ENCODE assay signal across 1 cellular context in the genomic region with DNA sequence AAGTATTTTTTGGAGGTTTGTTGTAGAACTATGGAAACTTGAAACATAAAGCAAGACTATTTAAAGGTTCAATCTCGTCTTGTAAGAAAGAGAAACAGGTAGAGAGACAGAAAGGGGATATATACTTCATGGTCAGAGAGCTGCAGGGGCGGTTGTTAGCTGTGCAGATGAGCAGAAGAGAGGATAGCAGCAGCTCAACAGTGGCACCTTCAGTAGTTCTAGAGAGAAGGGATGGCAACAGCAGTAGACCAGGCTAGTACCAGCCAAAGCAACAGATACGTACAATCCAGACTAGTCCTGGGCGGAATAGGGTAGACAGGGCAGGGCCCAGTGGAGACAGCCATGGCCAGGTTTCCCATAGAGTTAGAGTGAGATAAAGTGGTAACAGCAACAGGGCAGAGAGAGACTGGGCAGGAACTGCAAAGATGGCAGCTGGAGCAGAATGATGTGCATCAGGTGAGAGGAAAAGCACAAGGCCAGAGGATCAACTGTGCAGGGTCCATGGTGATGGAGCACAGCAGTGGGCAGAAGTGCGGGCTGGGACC.
TF ChIP-seq lines count a peak whose summit lies in the region.

No MANE protein-coding gene starts in this region.

TF ChIP-seq in WTC11, 78 proteins besides CTCF, POLR2A, EP300 and RAD21 (continued from another document and continues in another):
- TF ChIP-seq, protein P1, sequence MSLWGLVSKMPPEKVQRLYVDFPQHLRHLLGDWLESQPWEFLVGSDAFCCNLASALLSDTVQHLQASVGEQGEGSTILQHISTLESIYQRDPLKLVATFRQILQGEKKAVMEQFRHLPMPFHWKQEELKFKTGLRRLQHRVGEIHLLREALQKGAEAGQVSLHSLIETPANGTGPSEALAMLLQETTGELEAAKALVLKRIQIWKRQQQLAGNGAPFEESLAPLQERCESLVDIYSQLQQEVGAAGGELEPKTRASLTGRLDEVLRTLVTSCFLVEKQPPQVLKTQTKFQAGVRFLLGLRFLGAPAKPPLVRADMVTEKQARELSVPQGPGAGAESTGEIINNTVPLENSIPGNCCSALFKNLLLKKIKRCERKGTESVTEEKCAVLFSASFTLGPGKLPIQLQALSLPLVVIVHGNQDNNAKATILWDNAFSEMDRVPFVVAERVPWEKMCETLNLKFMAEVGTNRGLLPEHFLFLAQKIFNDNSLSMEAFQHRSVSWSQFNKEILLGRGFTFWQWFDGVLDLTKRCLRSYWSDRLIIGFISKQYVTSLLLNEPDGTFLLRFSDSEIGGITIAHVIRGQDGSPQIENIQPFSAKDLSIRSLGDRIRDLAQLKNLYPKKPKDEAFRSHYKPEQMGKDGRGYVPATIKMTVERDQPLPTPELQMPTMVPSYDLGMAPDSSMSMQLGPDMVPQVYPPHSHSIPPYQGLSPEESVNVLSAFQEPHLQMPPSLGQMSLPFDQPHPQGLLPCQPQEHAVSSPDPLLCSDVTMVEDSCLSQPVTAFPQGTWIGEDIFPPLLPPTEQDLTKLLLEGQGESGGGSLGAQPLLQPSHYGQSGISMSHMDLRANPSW (CRISPR knock-in tag; conservative IDR thresholded peaks at IDR 0.05; ENCODE audit: low read depth), result 0 out of 2 replicates have a peak, but pooled peaks have one; percentile 16
- TF ChIP-seq NR2C2 (CRISPR knock-in tag; IDR thresholded peaks at IDR 0.05) (peak; percentile 64), ESRRA (CRISPR knock-in tag; IDR thresholded peaks at IDR 0.05; ENCODE audit: borderline replicate concordance) (peak; percentile 88), ATF1 (CRISPR knock-in tag; IDR thresholded peaks at IDR 0.05) (peak; percentile 97; the same call in 1 of the 2 replicates), SMAD4 (CRISPR knock-in tag; IDR thresholded peaks at IDR 0.05) (0 out of 2 replicates have a peak, but pooled peaks have one; percentile 36), ZNF219 (CRISPR knock-in tag; IDR thresholded peaks at IDR 0.05; ENCODE audit: borderline replicate concordance) (no peak), SOX15 (CRISPR knock-in tag; IDR thresholded peaks at IDR 0.05) (peak; percentile 98), FOXP1 (CRISPR knock-in tag; IDR thresholded peaks at IDR 0.05; ENCODE audit: borderline replicate concordance) (peak; percentile 85; the same call in 1 of the 2 replicates), ZNF416 (CRISPR knock-in tag; IDR thresholded peaks at IDR 0.05) (peak; percentile 100), NFYB (CRISPR knock-in tag; conservative IDR thresholded peaks at IDR 0.05; ENCODE audit: low read depth) (peak; percentile 34), EMX1 (CRISPR knock-in tag; IDR thresholded peaks at IDR 0.05) (peak; percentile 100), ZNF423 (CRISPR knock-in tag; IDR thresholded peaks at IDR 0.05) (peak; percentile 83), KAT7 (CRISPR knock-in tag; IDR thresholded peaks at IDR 0.05; ENCODE audit: borderline replicate concordance) (0 out of 2 replicates have a peak, but pooled peaks have one; percentile 89), CREB1 (CRISPR knock-in tag; IDR thresholded peaks at IDR 0.05) (peak; percentile 88; the same call in 1 of the 2 replicates), ZNF138 (CRISPR knock-in tag; conservative IDR thresholded peaks at IDR 0.05) (0 out of 2 replicates have a peak, but pooled peaks have one; percentile 60), TP53 (CRISPR knock-in tag; IDR thresholded peaks at IDR 0.05) (peak; percentile 82; the same call in 1 of the 2 replicates), TEAD1 (CRISPR knock-in tag; IDR thresholded peaks at IDR 0.05) (peak; percentile 93), ZNF232 (CRISPR knock-in tag; IDR thresholded peaks at IDR 0.05) (peak; percentile 77), NR1H2 (CRISPR knock-in tag; IDR thresholded peaks at IDR 0.05) (no peak), OVOL2 (CRISPR knock-in tag; IDR thresholded peaks at IDR 0.05; ENCODE audit: borderline replicate concordance) (peak; percentile 97), ZNF396 (CRISPR knock-in tag; IDR thresholded peaks at IDR 0.05; ENCODE audit: borderline replicate concordance) (peak; percentile 99)
- TF ChIP-seq, protein P2, sequence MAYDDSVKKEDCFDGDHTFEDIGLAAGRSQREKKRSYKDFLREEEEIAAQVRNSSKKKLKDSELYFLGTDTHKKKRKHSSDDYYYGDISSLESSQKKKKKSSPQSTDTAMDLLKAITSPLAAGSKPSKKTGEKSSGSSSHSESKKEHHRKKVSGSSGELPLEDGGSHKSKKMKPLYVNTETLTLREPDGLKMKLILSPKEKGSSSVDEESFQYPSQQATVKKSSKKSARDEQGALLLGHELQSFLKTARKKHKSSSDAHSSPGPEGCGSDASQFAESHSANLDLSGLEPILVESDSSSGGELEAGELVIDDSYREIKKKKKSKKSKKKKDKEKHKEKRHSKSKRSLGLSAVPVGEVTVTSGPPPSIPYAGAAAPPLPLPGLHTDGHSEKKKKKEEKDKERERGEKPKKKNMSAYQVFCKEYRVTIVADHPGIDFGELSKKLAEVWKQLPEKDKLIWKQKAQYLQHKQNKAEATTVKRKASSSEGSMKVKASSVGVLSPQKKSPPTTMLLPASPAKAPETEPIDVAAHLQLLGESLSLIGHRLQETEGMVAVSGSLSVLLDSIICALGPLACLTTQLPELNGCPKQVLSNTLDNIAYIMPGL (CRISPR knock-in tag; IDR thresholded peaks at IDR 0.05), result no peak
- TF ChIP-seq, protein P3, sequence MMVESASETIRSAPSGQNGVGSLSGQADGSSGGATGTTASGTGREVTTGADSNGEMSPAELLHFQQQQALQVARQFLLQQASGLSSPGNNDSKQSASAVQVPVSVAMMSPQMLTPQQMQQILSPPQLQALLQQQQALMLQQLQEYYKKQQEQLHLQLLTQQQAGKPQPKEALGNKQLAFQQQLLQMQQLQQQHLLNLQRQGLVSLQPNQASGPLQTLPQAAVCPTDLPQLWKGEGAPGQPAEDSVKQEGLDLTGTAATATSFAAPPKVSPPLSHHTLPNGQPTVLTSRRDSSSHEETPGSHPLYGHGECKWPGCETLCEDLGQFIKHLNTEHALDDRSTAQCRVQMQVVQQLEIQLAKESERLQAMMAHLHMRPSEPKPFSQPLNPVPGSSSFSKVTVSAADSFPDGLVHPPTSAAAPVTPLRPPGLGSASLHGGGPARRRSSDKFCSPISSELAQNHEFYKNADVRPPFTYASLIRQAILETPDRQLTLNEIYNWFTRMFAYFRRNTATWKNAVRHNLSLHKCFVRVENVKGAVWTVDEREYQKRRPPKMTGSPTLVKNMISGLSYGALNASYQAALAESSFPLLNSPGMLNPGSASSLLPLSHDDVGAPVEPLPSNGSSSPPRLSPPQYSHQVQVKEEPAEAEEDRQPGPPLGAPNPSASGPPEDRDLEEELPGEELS (CRISPR knock-in tag; IDR thresholded peaks at IDR 0.05), result no peak
- TF ChIP-seq, protein P4, sequence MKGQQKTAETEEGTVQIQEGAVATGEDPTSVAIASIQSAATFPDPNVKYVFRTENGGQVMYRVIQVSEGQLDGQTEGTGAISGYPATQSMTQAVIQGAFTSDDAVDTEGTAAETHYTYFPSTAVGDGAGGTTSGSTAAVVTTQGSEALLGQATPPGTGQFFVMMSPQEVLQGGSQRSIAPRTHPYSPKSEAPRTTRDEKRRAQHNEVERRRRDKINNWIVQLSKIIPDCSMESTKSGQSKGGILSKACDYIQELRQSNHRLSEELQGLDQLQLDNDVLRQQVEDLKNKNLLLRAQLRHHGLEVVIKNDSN (CRISPR knock-in tag; IDR thresholded peaks at IDR 0.05), result 0 out of 2 replicates have a peak, but pooled peaks have one; percentile 37
- TF ChIP-seq, protein P5, sequence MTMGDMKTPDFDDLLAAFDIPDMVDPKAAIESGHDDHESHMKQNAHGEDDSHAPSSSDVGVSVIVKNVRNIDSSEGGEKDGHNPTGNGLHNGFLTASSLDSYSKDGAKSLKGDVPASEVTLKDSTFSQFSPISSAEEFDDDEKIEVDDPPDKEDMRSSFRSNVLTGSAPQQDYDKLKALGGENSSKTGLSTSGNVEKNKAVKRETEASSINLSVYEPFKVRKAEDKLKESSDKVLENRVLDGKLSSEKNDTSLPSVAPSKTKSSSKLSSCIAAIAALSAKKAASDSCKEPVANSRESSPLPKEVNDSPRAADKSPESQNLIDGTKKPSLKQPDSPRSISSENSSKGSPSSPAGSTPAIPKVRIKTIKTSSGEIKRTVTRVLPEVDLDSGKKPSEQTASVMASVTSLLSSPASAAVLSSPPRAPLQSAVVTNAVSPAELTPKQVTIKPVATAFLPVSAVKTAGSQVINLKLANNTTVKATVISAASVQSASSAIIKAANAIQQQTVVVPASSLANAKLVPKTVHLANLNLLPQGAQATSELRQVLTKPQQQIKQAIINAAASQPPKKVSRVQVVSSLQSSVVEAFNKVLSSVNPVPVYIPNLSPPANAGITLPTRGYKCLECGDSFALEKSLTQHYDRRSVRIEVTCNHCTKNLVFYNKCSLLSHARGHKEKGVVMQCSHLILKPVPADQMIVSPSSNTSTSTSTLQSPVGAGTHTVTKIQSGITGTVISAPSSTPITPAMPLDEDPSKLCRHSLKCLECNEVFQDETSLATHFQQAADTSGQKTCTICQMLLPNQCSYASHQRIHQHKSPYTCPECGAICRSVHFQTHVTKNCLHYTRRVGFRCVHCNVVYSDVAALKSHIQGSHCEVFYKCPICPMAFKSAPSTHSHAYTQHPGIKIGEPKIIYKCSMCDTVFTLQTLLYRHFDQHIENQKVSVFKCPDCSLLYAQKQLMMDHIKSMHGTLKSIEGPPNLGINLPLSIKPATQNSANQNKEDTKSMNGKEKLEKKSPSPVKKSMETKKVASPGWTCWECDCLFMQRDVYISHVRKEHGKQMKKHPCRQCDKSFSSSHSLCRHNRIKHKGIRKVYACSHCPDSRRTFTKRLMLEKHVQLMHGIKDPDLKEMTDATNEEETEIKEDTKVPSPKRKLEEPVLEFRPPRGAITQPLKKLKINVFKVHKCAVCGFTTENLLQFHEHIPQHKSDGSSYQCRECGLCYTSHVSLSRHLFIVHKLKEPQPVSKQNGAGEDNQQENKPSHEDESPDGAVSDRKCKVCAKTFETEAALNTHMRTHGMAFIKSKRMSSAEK (CRISPR knock-in tag; IDR thresholded peaks at IDR 0.05; ENCODE audit: borderline replicate concordance), result peak; percentile 100
- TF ChIP-seq, protein P6, sequence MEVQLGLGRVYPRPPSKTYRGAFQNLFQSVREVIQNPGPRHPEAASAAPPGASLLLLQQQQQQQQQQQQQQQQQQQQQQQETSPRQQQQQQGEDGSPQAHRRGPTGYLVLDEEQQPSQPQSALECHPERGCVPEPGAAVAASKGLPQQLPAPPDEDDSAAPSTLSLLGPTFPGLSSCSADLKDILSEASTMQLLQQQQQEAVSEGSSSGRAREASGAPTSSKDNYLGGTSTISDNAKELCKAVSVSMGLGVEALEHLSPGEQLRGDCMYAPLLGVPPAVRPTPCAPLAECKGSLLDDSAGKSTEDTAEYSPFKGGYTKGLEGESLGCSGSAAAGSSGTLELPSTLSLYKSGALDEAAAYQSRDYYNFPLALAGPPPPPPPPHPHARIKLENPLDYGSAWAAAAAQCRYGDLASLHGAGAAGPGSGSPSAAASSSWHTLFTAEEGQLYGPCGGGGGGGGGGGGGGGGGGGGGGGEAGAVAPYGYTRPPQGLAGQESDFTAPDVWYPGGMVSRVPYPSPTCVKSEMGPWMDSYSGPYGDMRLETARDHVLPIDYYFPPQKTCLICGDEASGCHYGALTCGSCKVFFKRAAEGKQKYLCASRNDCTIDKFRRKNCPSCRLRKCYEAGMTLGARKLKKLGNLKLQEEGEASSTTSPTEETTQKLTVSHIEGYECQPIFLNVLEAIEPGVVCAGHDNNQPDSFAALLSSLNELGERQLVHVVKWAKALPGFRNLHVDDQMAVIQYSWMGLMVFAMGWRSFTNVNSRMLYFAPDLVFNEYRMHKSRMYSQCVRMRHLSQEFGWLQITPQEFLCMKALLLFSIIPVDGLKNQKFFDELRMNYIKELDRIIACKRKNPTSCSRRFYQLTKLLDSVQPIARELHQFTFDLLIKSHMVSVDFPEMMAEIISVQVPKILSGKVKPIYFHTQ (CRISPR knock-in tag; IDR thresholded peaks at IDR 0.05), result peak; percentile 100
- TF ChIP-seq, protein P7, sequence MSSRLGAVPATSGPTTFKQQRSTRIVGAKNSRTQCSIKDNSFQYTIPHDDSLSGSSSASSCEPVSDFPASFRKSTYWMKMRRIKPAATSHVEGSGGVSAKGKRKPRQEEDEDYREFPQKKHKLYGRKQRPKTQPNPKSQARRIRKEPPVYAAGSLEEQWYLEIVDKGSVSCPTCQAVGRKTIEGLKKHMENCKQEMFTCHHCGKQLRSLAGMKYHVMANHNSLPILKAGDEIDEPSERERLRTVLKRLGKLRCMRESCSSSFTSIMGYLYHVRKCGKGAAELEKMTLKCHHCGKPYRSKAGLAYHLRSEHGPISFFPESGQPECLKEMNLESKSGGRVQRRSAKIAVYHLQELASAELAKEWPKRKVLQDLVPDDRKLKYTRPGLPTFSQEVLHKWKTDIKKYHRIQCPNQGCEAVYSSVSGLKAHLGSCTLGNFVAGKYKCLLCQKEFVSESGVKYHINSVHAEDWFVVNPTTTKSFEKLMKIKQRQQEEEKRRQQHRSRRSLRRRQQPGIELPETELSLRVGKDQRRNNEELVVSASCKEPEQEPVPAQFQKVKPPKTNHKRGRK (CRISPR knock-in tag; IDR thresholded peaks at IDR 0.05; ENCODE audit: borderline replicate concordance), result no peak
- TF ChIP-seq, protein P8, sequence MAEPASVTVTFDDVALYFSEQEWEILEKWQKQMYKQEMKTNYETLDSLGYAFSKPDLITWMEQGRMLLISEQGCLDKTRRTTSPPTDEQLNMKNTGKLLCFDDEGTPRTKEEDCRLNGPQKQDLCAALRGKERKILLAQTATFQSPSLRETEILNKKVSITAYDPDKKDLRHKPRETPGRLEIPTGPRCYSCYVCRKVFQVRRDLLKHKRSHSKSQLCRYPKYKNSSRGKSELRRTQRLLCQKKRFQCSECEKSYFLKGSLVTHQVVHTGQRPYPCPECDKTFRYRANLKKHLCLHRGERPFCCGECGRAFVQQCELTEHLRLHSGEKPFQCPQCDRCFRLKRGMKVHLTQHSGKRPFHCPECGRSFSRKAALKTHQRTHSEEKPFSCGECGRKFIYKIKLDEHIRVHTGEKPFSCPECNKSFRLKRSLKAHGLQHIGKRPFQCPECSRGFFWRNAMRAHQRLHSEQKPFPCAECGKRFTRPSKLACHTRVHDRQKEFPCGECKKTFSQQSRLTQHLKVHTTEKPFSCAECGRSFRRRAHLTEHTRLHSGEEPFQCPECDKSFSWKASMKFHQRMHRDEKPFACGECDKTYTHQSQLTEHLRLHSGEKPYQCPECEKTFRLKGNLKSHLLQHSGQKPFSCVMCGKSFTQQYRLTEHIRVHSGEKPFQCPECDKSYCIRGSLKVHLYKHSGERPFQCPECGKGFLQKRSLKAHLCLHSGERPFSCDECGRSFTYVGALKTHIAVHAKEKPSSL (CRISPR knock-in tag; conservative IDR thresholded peaks at IDR 0.05), result peak; percentile 100
- TF ChIP-seq, protein P9, sequence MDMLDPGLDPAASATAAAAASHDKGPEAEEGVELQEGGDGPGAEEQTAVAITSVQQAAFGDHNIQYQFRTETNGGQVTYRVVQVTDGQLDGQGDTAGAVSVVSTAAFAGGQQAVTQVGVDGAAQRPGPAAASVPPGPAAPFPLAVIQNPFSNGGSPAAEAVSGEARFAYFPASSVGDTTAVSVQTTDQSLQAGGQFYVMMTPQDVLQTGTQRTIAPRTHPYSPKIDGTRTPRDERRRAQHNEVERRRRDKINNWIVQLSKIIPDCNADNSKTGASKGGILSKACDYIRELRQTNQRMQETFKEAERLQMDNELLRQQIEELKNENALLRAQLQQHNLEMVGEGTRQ (CRISPR knock-in tag; IDR thresholded peaks at IDR 0.05), result no peak
- TF ChIP-seq, protein P10, sequence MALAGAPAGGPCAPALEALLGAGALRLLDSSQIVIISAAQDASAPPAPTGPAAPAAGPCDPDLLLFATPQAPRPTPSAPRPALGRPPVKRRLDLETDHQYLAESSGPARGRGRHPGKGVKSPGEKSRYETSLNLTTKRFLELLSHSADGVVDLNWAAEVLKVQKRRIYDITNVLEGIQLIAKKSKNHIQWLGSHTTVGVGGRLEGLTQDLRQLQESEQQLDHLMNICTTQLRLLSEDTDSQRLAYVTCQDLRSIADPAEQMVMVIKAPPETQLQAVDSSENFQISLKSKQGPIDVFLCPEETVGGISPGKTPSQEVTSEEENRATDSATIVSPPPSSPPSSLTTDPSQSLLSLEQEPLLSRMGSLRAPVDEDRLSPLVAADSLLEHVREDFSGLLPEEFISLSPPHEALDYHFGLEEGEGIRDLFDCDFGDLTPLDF (CRISPR knock-in tag; IDR thresholded peaks at IDR 0.05), result peak; percentile 89; the same call in 1 of the 2 replicates
